ENCODE assay signal across 8 cellular contexts in genomic region chr1:150162862-150163706, GRCh38.
DNase-seq lines count a peak whose midpoint lies in the region; ATAC-seq and TF ChIP-seq lines count a peak whose summit lies in the region.

No MANE protein-coding gene starts in this region.

- H3K79me2 ChIP-seq in ACC112 (ENCODE audit: control insufficient read depth, insufficient read depth, low read length, unreplicated experiment), result no peaks in the 10 kb centered on the region

- H3K4me3 ChIP-seq in ACC112 (ENCODE audit: low read depth, low read length), result peak overlapping the region; percentile 35
- peak overlapping the region; percentile 27 for H3K4me3 ChIP-seq in iPS-11a (ENCODE audit: low read depth, low read length)
- H3K4me3 ChIP-seq in rectal smooth muscle tissue (ENCODE audit: low read length), result peak overlapping the region; percentile 11

- no peaks in the 10 kb centered on the region for H3K27me3 ChIP-seq in ACC112 (ENCODE audit: insufficient read depth, low read length)
- H3K27me3 ChIP-seq in rectal smooth muscle tissue (ENCODE audit: control insufficient read depth, insufficient read depth, low read length), result no peaks in the 10 kb centered on the region

- H3K36me3 ChIP-seq in ACC112 (ENCODE audit: insufficient read depth, low read length), result peaks cover under 1% of the 10 kb centered on the region; the same call in 1 of the 2 replicates
- peaks cover 6% of the 10 kb centered on the region for H3K36me3 ChIP-seq in rectal smooth muscle tissue (ENCODE audit: control insufficient read depth, insufficient read depth, low read length)

- H2AFZ ChIP-seq in ACC112 (ENCODE audit: low read length, unreplicated experiment), result peak overlapping the region; percentile 14

- ATAC-seq in HG03280 (IDR thresholded peaks at IDR 0.05; ENCODE audit: unreplicated experiment) (peak; percentile 32), HG02884 (IDR thresholded peaks at IDR 0.05; ENCODE audit: unreplicated experiment) (no peak)

- peak overlapping the region; percentile 86 for H3K27ac ChIP-seq in ACC112 (ENCODE audit: low read depth, low read length)
- H3K27ac ChIP-seq in rectal smooth muscle tissue (ENCODE audit: low read depth, low read length), result peak overlapping the region; percentile 96

- H3K4me1 ChIP-seq in ACC112 (ENCODE audit: control insufficient read depth, insufficient read depth, low read length, unreplicated experiment) (peaks cover 22% of the 10 kb centered on the region), rectal smooth muscle tissue (ENCODE audit: control insufficient read depth, insufficient read depth, low read length) (peaks cover 54% of the 10 kb centered on the region)

- peak; percentile 77 for DNase-seq in GM13976 (ENCODE audit: low spot score)
- DNase-seq in NCI-H82 treated with DMSO at 0.1 percent for 48 hours (lab: John Stamatoyannopoulos, UW; ENCODE audit: unreplicated experiment), result peak; percentile 36
- peak; percentile 87 to 93 for DNase-seq in T47D (ENCODE audit: low read depth in 1 of 2, low spot score in 1 of 2)

- TF ChIP-seq CTCF in GM13976 (IDR thresholded peaks at IDR 0.05; ENCODE audit: borderline replicate concordance, control extremely low read depth, extremely low read depth, insufficient read depth, missing control alignments), result no peak

- H3K9ac ChIP-seq in rectal smooth muscle tissue (ENCODE audit: low read length), result peak overlapping the region; percentile 12

- in situ Hi-C loops in GM13976 (cut with MboI; ENCODE audit: low sequenced_read_pairs, unreplicated experiment) (loop anchor here (25.0 kb wide), 1 partner anchor 201 kb away; no protein-coding TSS in a partner anchor), T47D (cut with HindIII; ENCODE audit: low pct_unique_long_range_greater_than_20kb, low sequenced_read_pairs) (no loop called here)

Comparison
In these comparisons a context has a peak if more than half of its experiments do, and no peak if none do; other contexts are left out.
1. DNase-seq: peak in every context shown above with its lines; median percentile 90 in T47D; 77 in GM13976; 36 in NCI-H82 treated with DMSO at 0.1 percent for 48 hours.